Comparison of ENCODE assay signal across 23 cellular contexts in the genomic region with DNA sequence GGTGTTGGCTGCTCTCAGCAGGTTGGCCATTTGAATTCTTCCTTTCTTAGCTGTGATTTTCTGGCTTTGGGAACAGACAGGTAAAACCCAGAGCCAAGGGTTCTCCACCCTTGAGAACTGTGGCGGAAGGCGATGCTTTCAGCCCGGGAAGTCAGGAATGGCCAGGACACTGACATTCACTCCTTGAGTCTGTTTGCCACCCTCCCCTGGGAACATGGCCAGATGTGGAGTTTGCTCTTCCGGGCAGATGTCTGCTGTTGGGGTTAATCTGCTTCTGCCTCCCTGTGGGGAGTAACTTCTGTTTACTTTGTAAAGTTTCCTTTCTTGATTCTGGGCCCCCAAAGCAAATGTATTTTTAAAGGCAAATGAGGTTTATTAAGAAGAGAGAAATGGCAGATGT. TPM values are rescaled to one million over a fixed set of nuclear protein-coding genes. Genes with fewer than 3 reads are reported as not detected.
DNase-seq lines count a peak whose midpoint lies in the region; ATAC-seq and TF ChIP-seq lines count a peak whose summit lies in the region.
"Had no signal": no experiment of that assay in that cellular context is flagged by ENCODE, and none has a peak within 500 bp of the region (broad histone marks: within the 10 kb centered on the region; RNA-seq: fewer than 3 reads in every experiment).

No MANE protein-coding gene starts in this region.

- H3K9ac ChIP-seq in IMR-90 (ENCODE audit: low read depth, low read length): no peak overlapping the region
- H3K9ac ChIP-seq: neural progenitor cell had no signal

- no peak overlapping the region for H3K56ac ChIP-seq in IMR-90 (ENCODE audit: extremely low read depth, insufficient read depth, low read length)

- peak overlapping the region; percentile 12 for H2AK9ac ChIP-seq in IMR-90 (replicated peaks; ENCODE audit: low read depth, low read length, poor library complexity)

- WGBS in IMR-90 (ENCODE audit: extremely low coverage in 2 of 2, insufficient read length in 1 of 2), 2 experiments: no CpG with 5 or more reads among the region's 4 CpGs

- dilution Hi-C loops in IMR-90 (cut with HindIII; ENCODE audit: low sequenced_read_pairs, unreplicated experiment): no loop called here

- TF ChIP-seq POLR2A in IMR-90 (IDR thresholded peaks at IDR 0.05; ENCODE audit: low read depth, low read length): no peak

- no peak overlapping the region for H3K4me2 ChIP-seq in IMR-90 (ENCODE audit: low read depth, low read length)
- H3K4me2 ChIP-seq: A549, GM23338, neural progenitor cell had no signal

- DNase-seq in activated CD8-positive, alpha-beta memory T cell treated with anti-CD3 and anti-CD28 coated beads, Interleukin-2, amount 10 ng/mL, durations not matched to agents 7 days and 5 days: no peak
- DNase-seq in activated CD8-positive, alpha-beta memory T cell treated with anti-CD3 and anti-CD28 coated beads, Interleukin-2, amount 50 U/mL, for 4 hours: no peak
- no peak for DNase-seq in IMR-90
- no peak for DNase-seq in activated T-helper 2 cell treated with anti-CD3 and anti-CD28 coated beads, Interferon-gamma antibody, Interleukin-2, Interleukin-4, amounts not matched to agents 10 μg/mL and 5 μg/mL and 100 μg/mL, durations not matched to agents 14 hours and 24 hours and 36 hours (ENCODE audit: low spot score)
- no peak for DNase-seq in natural killer cell treated with Interleukin-12 subunit alpha and Interleukin-12 subunit beta and Interleukin-15 and Interleukin-18, amount 100 ng/mL, for 72 hours (ENCODE audit: low spot score)
- DNase-seq in OCI-M2 (lab: John Stamatoyannopoulos, UW; ENCODE audit: unreplicated experiment): no peak
- DNase-seq in ascending aorta (ENCODE audit: low spot score in 2 of 2): no peak
- DNase-seq in DMS153 (lab: John Stamatoyannopoulos, UW): no peak
- DNase-seq: brain microvascular endothelial cell; left lung; MG63; NCI-H1417 treated with DMSO at 0.1 percent for 48 hours; NCI-H2107; NCI-H446 treated with DMSO at 0.1 percent for 48 hours; PC-3; SJCRH30; stimulated activated CD8-positive, alpha-beta memory T cell treated with anti-CD3 and anti-CD28 coated beads, Interleukin-4, amount 100 ng/mL, for 48 hours had no signal

- no peak overlapping the region for H3K23ac ChIP-seq in IMR-90 (ENCODE audit: low read depth, low read length)

- POLR2A ChIA-PET in IMR-90 (lab: Charles Lee; ENCODE audit: unreplicated experiment): no interaction called here

- no peak for ATAC-seq in activated CD8-positive, alpha-beta memory T cell treated with anti-CD3 and anti-CD28 coated beads, Interleukin-2, amount 10 ng/mL, durations not matched to agents 7 days and 5 days
- ATAC-seq in IMR-90 (ENCODE audit: low read depth): no peak
- ATAC-seq in natural killer cell treated with Interleukin-12 subunit alpha and Interleukin-12 subunit beta and Interleukin-15 and Interleukin-18, amount 100 ng/mL, for 72 hours: no peak
- ATAC-seq: A549, GM23338, left lung, PC-3, WTC11 had no signal

- H2BK15ac ChIP-seq in IMR-90 (ENCODE audit: low read depth, low read length): no peak overlapping the region

- in situ Hi-C loops in IMR-90 (cut with MboI; ENCODE audit: low sequenced_read_pairs): no loop called here

- intact Hi-C loops in IMR-90 (cut with micrococcal nuclease): no loop called here
- intact Hi-C loops in activated T-helper 2 cell treated with anti-CD3 and anti-CD28 coated beads, Interferon-gamma antibody, Interleukin-2, Interleukin-4, amounts not matched to agents 10 μg/mL and 5 μg/mL and 100 μg/mL, durations not matched to agents 14 hours and 24 hours and 36 hours (cut with micrococcal nuclease): no loop called here
- intact Hi-C loops in ascending aorta (cut with DNase I): no loop called here

- no peak overlapping the region for H4K91ac ChIP-seq in IMR-90 (ENCODE audit: insufficient read depth, low read depth, low read length)

- H3K18ac ChIP-seq in IMR-90 (ENCODE audit: low read depth, low read length): no peak overlapping the region

- no peak overlapping the region for H3K14ac ChIP-seq in IMR-90 (replicated peaks; ENCODE audit: low read depth, low read length)

- H3K4me1 ChIP-seq in IMR-90 (ENCODE audit: control insufficient read depth, insufficient read depth, low read length) (peaks cover 7% of the 10 kb centered on the region), ascending aorta (no peaks in the 10 kb centered on the region)
- H3K4me1 ChIP-seq: left lung, prostate gland, SJCRH30 had no signal

- CTCF ChIA-PET in activated CD8-positive, alpha-beta memory T cell treated with anti-CD3 and anti-CD28 coated beads, Interleukin-2, amount 10 ng/mL, durations not matched to agents 7 days and 5 days (lab: Charles Lee): interaction anchor here (1.4 to 1.6 kb wide), 2 partner anchors 13 to 372 kb away, joined by 5 to 6 read pairs; no protein-coding TSS in a partner anchor
- CTCF ChIA-PET in IMR-90 (lab: Yijun Ruan, JAX): interaction anchor here (1.1 kb wide), 1 partner anchor 19 kb away, joined by 3 read pairs; no protein-coding TSS in a partner anchor

- H3K27ac Mint-ChIP-seq in activated CD8-positive, alpha-beta memory T cell treated with anti-CD3 and anti-CD28 coated beads, Interleukin-2, amount 10 ng/mL, durations not matched to agents 7 days and 5 days: peak overlapping the region; percentile 1
- peak overlapping the region; percentile 88 for H3K27ac Mint-ChIP-seq in activated T-helper 2 cell treated with anti-CD3 and anti-CD28 coated beads, Interferon-gamma antibody, Interleukin-2, Interleukin-4, amounts not matched to agents 10 μg/mL and 5 μg/mL and 100 μg/mL, durations not matched to agents 14 hours and 24 hours and 36 hours
- peak overlapping the region; percentile 2 to 15 for H3K27ac Mint-ChIP-seq in natural killer cell treated with Interleukin-12 subunit alpha and Interleukin-12 subunit beta and Interleukin-15 and Interleukin-18, amount 100 ng/mL, for 72 hours
- H3K27ac Mint-ChIP-seq: activated T-helper 1 cell treated with anti-CD3 and anti-CD28 coated beads, Interleukin-12 subunit alpha, Interleukin-12 subunit beta, Interleukin-2, Interleukin-4 antibody, amounts not matched to agents 30 ng/mL and 10 ng/mL and 1 ng/mL, durations not matched to agents 14 hours and 24 hours and 36 hours; GM23338; neural progenitor cell; WTC11 had no signal

- no peaks in the 10 kb centered on the region for H3K9me3 ChIP-seq in IMR-90 (ENCODE audit: control insufficient read depth, insufficient read depth, low read length)
- no peaks in the 10 kb centered on the region for H3K9me3 ChIP-seq in ascending aorta
- H3K9me3 ChIP-seq: A549, left lung, MG63, prostate gland, SJCRH30 had no signal

- no peak overlapping the region for H2BK20ac ChIP-seq in IMR-90 (ENCODE audit: low read depth, low read length)

- H3K27me3 Mint-ChIP-seq in activated CD8-positive, alpha-beta memory T cell treated with anti-CD3 and anti-CD28 coated beads, Interleukin-2, amount 10 ng/mL, durations not matched to agents 7 days and 5 days: no peaks in the 10 kb centered on the region
- no peaks in the 10 kb centered on the region for H3K27me3 Mint-ChIP-seq in activated T-helper 2 cell treated with anti-CD3 and anti-CD28 coated beads, Interferon-gamma antibody, Interleukin-2, Interleukin-4, amounts not matched to agents 10 μg/mL and 5 μg/mL and 100 μg/mL, durations not matched to agents 14 hours and 24 hours and 36 hours (ENCODE audit: low read depth)
- no peaks in the 10 kb centered on the region for H3K27me3 Mint-ChIP-seq in natural killer cell treated with Interleukin-12 subunit alpha and Interleukin-12 subunit beta and Interleukin-15 and Interleukin-18, amount 100 ng/mL, for 72 hours

- H3K27ac ChIP-seq in IMR-90 (ENCODE audit: insufficient read depth, low read length) (no peak overlapping the region), ascending aorta (no peak overlapping the region)
- H3K27ac ChIP-seq: A549, brain microvascular endothelial cell, left lung, neural progenitor cell, prostate gland, SJCRH30 had no signal

- H2BK5ac ChIP-seq in IMR-90 (ENCODE audit: low read depth, low read length, poor library complexity, severe bottlenecking): no peak overlapping the region

- TF ChIP-seq RAD21 in IMR-90 (IDR thresholded peaks at IDR 0.05; ENCODE audit: low read length): no peak

- H3K4me3 ChIP-seq in IMR-90 (ENCODE audit: insufficient read depth, low read depth, low read length): no peak overlapping the region
- H3K4me3 ChIP-seq in ascending aorta: no peak overlapping the region
- H3K4me3 ChIP-seq: A549, GM23338, left lung, MG63, neural progenitor cell, prostate gland, SJCRH30 had no signal

- no peak overlapping the region for H2BK120ac ChIP-seq in IMR-90 (ENCODE audit: low read depth, low read length)

- TF ChIP-seq CTCF in IMR-90 (conservative IDR thresholded peaks at IDR 0.05; ENCODE audit: low read depth, low read length) (no peak), ascending aorta (IDR thresholded peaks at IDR 0.05) (no peak)

- no peaks in the 10 kb centered on the region for H3K79me1 ChIP-seq in IMR-90 (ENCODE audit: low read depth in 1 of 2, low read length in 2 of 2)

- no peaks in the 10 kb centered on the region for H3K36me3 ChIP-seq in IMR-90 (ENCODE audit: control insufficient read depth, insufficient read depth, low read length)
- H3K36me3 ChIP-seq in ascending aorta: no peaks in the 10 kb centered on the region
- H3K36me3 ChIP-seq: brain microvascular endothelial cell, MG63, neural progenitor cell, prostate gland, SJCRH30 had no signal

- H3K9me1 ChIP-seq in IMR-90 (ENCODE audit: insufficient read depth, low read length): no peaks in the 10 kb centered on the region

- H3K27me3 ChIP-seq in IMR-90 (ENCODE audit: control insufficient read depth, insufficient read depth, low read length): peaks cover 4% of the 10 kb centered on the region
- H3K27me3 ChIP-seq in ascending aorta: no peaks in the 10 kb centered on the region
- H3K27me3 ChIP-seq: MG63, SJCRH30 had no signal

- no peak overlapping the region for H3K4ac ChIP-seq in IMR-90 (ENCODE audit: low read depth, low read length)

- peaks cover 77% of the 10 kb centered on the region for H3K36me3 Mint-ChIP-seq in activated CD8-positive, alpha-beta memory T cell treated with anti-CD3 and anti-CD28 coated beads, Interleukin-2, amount 10 ng/mL, durations not matched to agents 7 days and 5 days
- H3K36me3 Mint-ChIP-seq in activated T-helper 2 cell treated with anti-CD3 and anti-CD28 coated beads, Interferon-gamma antibody, Interleukin-2, Interleukin-4, amounts not matched to agents 10 μg/mL and 5 μg/mL and 100 μg/mL, durations not matched to agents 14 hours and 24 hours and 36 hours (ENCODE audit: low read depth): peaks cover 92% of the 10 kb centered on the region
- H3K36me3 Mint-ChIP-seq in natural killer cell treated with Interleukin-12 subunit alpha and Interleukin-12 subunit beta and Interleukin-15 and Interleukin-18, amount 100 ng/mL, for 72 hours: peaks cover 34% of the 10 kb centered on the region
- H3K36me3 Mint-ChIP-seq: neural progenitor cell, WTC11 had no signal

- no TSS peak for BruUV-seq in IMR-90 (replicated peaks; lab: Mats Ljungman, UMichigan)

- H3K4me1 Mint-ChIP-seq in activated CD8-positive, alpha-beta memory T cell treated with anti-CD3 and anti-CD28 coated beads, Interleukin-2, amount 10 ng/mL, durations not matched to agents 7 days and 5 days: peaks cover 57% of the 10 kb centered on the region
- peaks cover 81% of the 10 kb centered on the region for H3K4me1 Mint-ChIP-seq in activated T-helper 2 cell treated with anti-CD3 and anti-CD28 coated beads, Interferon-gamma antibody, Interleukin-2, Interleukin-4, amounts not matched to agents 10 μg/mL and 5 μg/mL and 100 μg/mL, durations not matched to agents 14 hours and 24 hours and 36 hours (ENCODE audit: low read depth)
- peaks cover 36 to 38% of the 10 kb centered on the region in 2 donors for H3K4me1 Mint-ChIP-seq in natural killer cell treated with Interleukin-12 subunit alpha and Interleukin-12 subunit beta and Interleukin-15 and Interleukin-18, amount 100 ng/mL, for 72 hours (ENCODE audit: low read depth in 2 of 2)

- no peaks in the 10 kb centered on the region for H3K9me3 Mint-ChIP-seq in activated CD8-positive, alpha-beta memory T cell treated with anti-CD3 and anti-CD28 coated beads, Interleukin-2, amount 10 ng/mL, durations not matched to agents 7 days and 5 days (ENCODE audit: low read depth)
- no peaks in the 10 kb centered on the region for H3K9me3 Mint-ChIP-seq in activated T-helper 2 cell treated with anti-CD3 and anti-CD28 coated beads, Interferon-gamma antibody, Interleukin-2, Interleukin-4, amounts not matched to agents 10 μg/mL and 5 μg/mL and 100 μg/mL, durations not matched to agents 14 hours and 24 hours and 36 hours
- no peaks in the 10 kb centered on the region for H3K9me3 Mint-ChIP-seq in natural killer cell treated with Interleukin-12 subunit alpha and Interleukin-12 subunit beta and Interleukin-15 and Interleukin-18, amount 100 ng/mL, for 72 hours
- H3K9me3 Mint-ChIP-seq: activated T-helper 1 cell treated with anti-CD3 and anti-CD28 coated beads, Interleukin-12 subunit alpha, Interleukin-12 subunit beta, Interleukin-2, Interleukin-4 antibody, amounts not matched to agents 30 ng/mL and 10 ng/mL and 1 ng/mL, durations not matched to agents 14 hours and 24 hours and 36 hours; GM23338; neural progenitor cell; WTC11 had no signal

- H3K4me3 Mint-ChIP-seq in activated CD8-positive, alpha-beta memory T cell treated with anti-CD3 and anti-CD28 coated beads, Interleukin-2, amount 10 ng/mL, durations not matched to agents 7 days and 5 days: no peak overlapping the region
- no peak overlapping the region for H3K4me3 Mint-ChIP-seq in activated T-helper 2 cell treated with anti-CD3 and anti-CD28 coated beads, Interferon-gamma antibody, Interleukin-2, Interleukin-4, amounts not matched to agents 10 μg/mL and 5 μg/mL and 100 μg/mL, durations not matched to agents 14 hours and 24 hours and 36 hours (ENCODE audit: low read depth)
- H3K4me3 Mint-ChIP-seq in natural killer cell treated with Interleukin-12 subunit alpha and Interleukin-12 subunit beta and Interleukin-15 and Interleukin-18, amount 100 ng/mL, for 72 hours: peak overlapping the region; percentile 4
- H3K4me3 Mint-ChIP-seq: GM23338, neural progenitor cell, WTC11 had no signal

- H4K20me1 ChIP-seq in IMR-90 (ENCODE audit: insufficient read depth, low read length): no peaks in the 10 kb centered on the region

- no peak overlapping the region for H2AK5ac ChIP-seq in IMR-90 (ENCODE audit: low read depth, low read length)

- H2AFZ ChIP-seq in IMR-90 (replicated peaks; ENCODE audit: low read length, poor library complexity): no peak overlapping the region
- H2AFZ ChIP-seq: GM23338, neural progenitor cell had no signal

- no peak overlapping the region for H4K5ac ChIP-seq in IMR-90 (ENCODE audit: low read depth, low read length)

- H4K8ac ChIP-seq in IMR-90 (ENCODE audit: low read depth in 2 of 2, low read length in 2 of 2): no peak overlapping the region

RNA-seq across cellular contexts. Expression of a gene that starts 17.7 kb away (rescaled TPM):
- total RNA-seq in activated CD8-positive, alpha-beta memory T cell treated with anti-CD3 and anti-CD28 coated beads, Interleukin-2, amount 10 ng/mL, durations not matched to agents 7 days and 5 days: 10 to 100 TPM; 61.5 to 83.4 TPM
- total RNA-seq in IMR-90 (2012; rRNA removed) (under 0.01 TPM in 1 of 2 replicates, not detected in the other), ascending aorta (not detected)
- polyA plus RNA-seq in IMR-90 (2012; rRNA removed): 0.11 and 0.21 TPM in 2 replicates
- polyA plus RNA-seq in IMR-90 (2012; cell fraction: cytosol; rRNA removed): 0.21 TPM in 2 replicates
- polyA plus RNA-seq in IMR-90 (2012; cell fraction: nucleus; rRNA removed; ENCODE audit: low replicate concordance): 0.29 and 0.33 TPM in 2 replicates
- 281 and 293 TPM in 2 replicates for total RNA-seq in activated T-helper 2 cell treated with anti-CD3 and anti-CD28 coated beads, Interferon-gamma antibody, Interleukin-2, Interleukin-4, amounts not matched to agents 10 μg/mL and 5 μg/mL and 100 μg/mL, durations not matched to agents 14 hours and 24 hours and 36 hours
- total RNA-seq in natural killer cell treated with Interleukin-12 subunit alpha and Interleukin-12 subunit beta and Interleukin-15 and Interleukin-18, amount 100 ng/mL, for 72 hours: 10 to 100 TPM in 1 of 2 donors, 1 to 10 TPM in 1; 7.6 to 10.9 TPM
- total RNA-seq: GM23338 had no signal

Comparison
In these comparisons a context has a peak if more than half of its experiments do, and no peak if none do; other contexts are left out.
1. H3K27ac Mint-ChIP-seq: peak in every context shown above with its lines; median percentile 88 in activated T-helper 2 cell treated with anti-CD3 and anti-CD28 coated beads, Interferon-gamma antibody, Interleukin-2, Interleukin-4, amounts not matched to agents 10 μg/mL and 5 μg/mL and 100 μg/mL, durations not matched to agents 14 hours and 24 hours and 36 hours; 8 in natural killer cell treated with Interleukin-12 subunit alpha and Interleukin-12 subunit beta and Interleukin-15 and Interleukin-18, amount 100 ng/mL, for 72 hours; 1 in activated CD8-positive, alpha-beta memory T cell treated with anti-CD3 and anti-CD28 coated beads, Interleukin-2, amount 10 ng/mL, durations not matched to agents 7 days and 5 days.